ENCODE assay signal across 22 cellular contexts in the genomic region with DNA sequence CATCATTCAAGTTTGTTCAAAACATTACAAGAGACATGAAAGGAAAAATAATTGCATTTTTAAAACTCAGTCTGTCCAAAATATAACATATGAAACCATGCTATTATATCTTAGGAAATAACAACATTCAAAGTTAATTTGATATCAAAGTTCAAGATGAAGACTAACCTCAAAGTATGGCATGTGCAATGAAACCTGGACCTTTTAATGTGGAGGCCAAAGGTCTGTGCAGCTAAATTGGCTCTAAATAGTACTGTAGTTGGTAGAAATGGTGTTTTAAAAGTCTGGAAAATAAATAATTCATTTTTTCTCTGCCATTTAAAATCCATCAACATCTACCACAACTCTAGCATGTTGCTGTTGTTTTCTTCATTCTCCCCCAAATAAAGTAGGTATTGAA.
"Had no signal": no experiment of that assay in that cellular context is flagged by ENCODE, and none has a peak within 500 bp of the region (broad histone marks: within the 10 kb centered on the region; RNA-seq: fewer than 3 reads in every experiment).

No MANE protein-coding gene starts in this region.

- ATAC-seq: activated CD4-positive, alpha-beta T cell treated with anti-CD3 and anti-CD28 coated beads for 36 hours; effector memory CD8-positive, alpha-beta T cell; heart right ventricle; sciatic nerve; T-helper 17 cell had no signal

- H3K27me3 ChIP-seq: dorsolateral prefrontal cortex, heart right ventricle, testis, upper lobe of left lung had no signal

- H3K4me3 ChIP-seq: dorsolateral prefrontal cortex, heart right ventricle, left ventricle myocardium inferior, testis, upper lobe of left lung had no signal

- H3K36me3 ChIP-seq: heart right ventricle, left ventricle myocardium inferior, upper lobe of left lung had no signal

- H3K9me3 ChIP-seq: heart right ventricle, left ventricle myocardium inferior, testis, upper lobe of left lung had no signal

- H3K4me1 ChIP-seq: heart right ventricle, left ventricle myocardium inferior, testis, upper lobe of left lung had no signal

- DNase-seq: activated B cell treated with CpG ODN at 0.5 μM for 24 hours; activated CD4-positive, alpha-beta memory T cell treated with anti-CD3 and anti-CD28 coated beads for 36 hours; activated CD4-positive, alpha-beta T cell treated with anti-CD3 and anti-CD28 coated beads for 36 hours; activated naive CD4-positive, alpha-beta T cell treated with Interleukin-2 at 50 U/mL for 16 hours; activated naive CD8-positive, alpha-beta T cell treated with anti-CD3 and anti-CD28 coated beads for 36 hours; activated T-cell treated with anti-CD3 and anti-CD28 coated beads, Interleukin-2, amount 50 U/mL, for 48 hours; central memory CD4-positive, alpha-beta T cell; dorsolateral prefrontal cortex; effector memory CD8-positive, alpha-beta T cell; heart right ventricle; left ventricle myocardium inferior; naive B cell; nucleus accumbens; stimulated activated CD4-positive, alpha-beta T cell treated with anti-CD3 and anti-CD28 coated beads, Interleukin-4, amount 100 ng/mL, for 1 hour; stimulated activated naive CD4-positive, alpha-beta T cell; SW 1271; T-helper 17 cell; testis; upper lobe of left lung had no signal

- FAIRE-seq: astrocyte, endothelial cell of umbilical vein had no signal

- H3K27ac ChIP-seq: dorsolateral prefrontal cortex, heart right ventricle, left ventricle myocardium inferior, testis had no signal
